Comparison of ENCODE assay signal across 31 cellular contexts in the genomic region with DNA sequence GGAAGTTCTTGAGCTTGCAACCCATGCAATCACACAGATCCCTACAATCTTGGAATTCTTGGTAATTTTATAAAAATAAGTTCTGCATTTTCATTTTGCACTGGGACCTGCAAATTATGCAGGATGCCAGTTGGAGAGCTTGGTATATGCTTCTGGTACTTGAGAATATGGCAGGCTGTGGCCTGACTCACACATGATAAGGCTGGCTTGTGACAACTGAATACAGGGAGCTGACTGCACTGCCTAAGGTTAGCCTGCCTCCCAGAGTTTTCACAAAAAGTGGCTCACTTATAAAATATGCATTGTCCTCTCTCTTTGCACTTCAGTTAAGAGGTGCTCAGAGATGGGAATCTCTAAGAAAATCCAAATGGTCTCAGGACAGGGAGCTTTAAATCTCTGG.
"Had no signal": no experiment of that assay in that cellular context is flagged by ENCODE, and none has a peak within 500 bp of the region (broad histone marks: within the 10 kb centered on the region; RNA-seq: fewer than 3 reads in every experiment).

No MANE protein-coding gene starts in this region.

- H3K9me3 Mint-ChIP-seq: activated B cell treated with CpG ODN at 0.5 μM for 24 hours; activated CD4-positive, alpha-beta T cell treated with anti-CD3 and anti-CD28 coated beads, Interleukin-2, amount 10 ng/mL, durations not matched to agents 24 days and 14 days; activated T-cell treated with anti-CD3 and anti-CD28 coated beads, Interleukin-2, amount 50 U/mL, for 4 hours; T-helper 1 cell treated with Interleukin-12 subunit alpha and Interleukin-12 subunit beta and Interleukin-4 antibody, amounts not matched to agents 30 μg/mL and 1 μg/mL, for 36 hours; T-helper 2 cell treated with Interferon-gamma antibody and Interleukin-4, amounts not matched to agents 5 μg/mL and 100 μg/mL, for 36 hours had no signal

- H3K4me1 Mint-ChIP-seq: activated B cell treated with CpG ODN at 0.5 μM for 24 hours; activated naive CD4-positive, alpha-beta T cell treated with anti-CD3 and anti-CD28 coated beads, Interleukin-2, amount 50 U/mL, for 24 hours had no signal

- ATAC-seq: activated CD8-positive, alpha-beta T cell treated with anti-CD3 and anti-CD28 coated beads for 36 hours; activated naive CD8-positive, alpha-beta T cell treated with anti-CD3 and anti-CD28 coated beads, Interleukin-2, amount 50 U/mL, for 24 hours; activated T-cell treated with anti-CD3 and anti-CD28 coated beads, Interleukin-2, amount 50 U/mL, for 4 hours; body of pancreas had no signal

- DNase-seq: activated B cell treated with CpG ODN at 0.5 μM for 24 hours; activated CD4-positive, alpha-beta memory T cell treated with anti-CD3 and anti-CD28 coated beads for 36 hours; activated CD4-positive, alpha-beta T cell treated with anti-CD3 and anti-CD28 coated beads for 4 hours; activated CD4-positive, alpha-beta T cell treated with anti-CD3 and anti-CD28 coated beads, Interleukin-2, amount 10 ng/mL, durations not matched to agents 24 days and 14 days; activated CD4-positive, alpha-beta T cell treated with anti-CD3 and anti-CD28 coated beads, Interleukin-2, amount 50 U/mL, for 1 hour; activated CD4-positive, alpha-beta T cell treated with anti-CD3 and anti-CD28 coated beads, Interleukin-2, amount 50 U/mL, for 4 hours; activated CD4-positive, CD25-positive, alpha-beta regulatory T cell treated with anti-CD3 and anti-CD28 coated beads, Interleukin-2, amount 50 U/mL, for 72 hours; activated CD8-positive, alpha-beta memory T cell treated with anti-CD3 and anti-CD28 coated beads, Interleukin-2, amount 50 U/mL, for 4 hours; activated CD8-positive, alpha-beta T cell treated with anti-CD3 and anti-CD28 coated beads for 36 hours; activated effector memory CD4-positive, alpha-beta T cell treated with Interleukin-2 at 50 U/mL for 16 hours; activated gamma-delta T cell; activated naive CD4-positive, alpha-beta T cell treated with anti-CD3 and anti-CD28 coated beads, Interleukin-2, amount 10 ng/mL, durations not matched to agents 7 days and 5 days; activated naive CD4-positive, alpha-beta T cell treated with Interleukin-2 at 50 U/mL for 16 hours; activated naive CD8-positive, alpha-beta T cell treated with anti-CD3 and anti-CD28 coated beads, Interleukin-2, amount 10 ng/mL, durations not matched to agents 7 days and 5 days; activated naive CD8-positive, alpha-beta T cell treated with anti-CD3 and anti-CD28 coated beads, Interleukin-2, amount 50 U/mL, for 24 hours; activated T-cell treated with anti-CD3 and anti-CD28 coated beads for 4 hours; activated T-cell treated with anti-CD3 and anti-CD28 coated beads, Interleukin-2, amount 50 U/mL, for 1 hour; activated T-cell treated with anti-CD3 and anti-CD28 coated beads, Interleukin-2, amount 50 U/mL, for 4 hours; aorta; body of pancreas; brain microvascular endothelial cell; central memory CD4-positive, alpha-beta T cell; T-helper 1 cell; T-helper 2 cell; T-helper 9 cell had no signal

- H3K27me3 Mint-ChIP-seq: activated B cell treated with CpG ODN at 0.5 μM for 24 hours; activated CD4-positive, alpha-beta memory T cell treated with anti-CD3 and anti-CD28 coated beads for 36 hours; activated CD4-positive, alpha-beta T cell treated with anti-CD3 and anti-CD28 coated beads, Interleukin-2, amount 10 ng/mL, durations not matched to agents 24 days and 14 days; activated CD8-positive, alpha-beta T cell treated with anti-CD3 and anti-CD28 coated beads for 36 hours; activated naive CD4-positive, alpha-beta T cell treated with anti-CD3 and anti-CD28 coated beads, Interleukin-2, amount 10 ng/mL, durations not matched to agents 7 days and 5 days; activated naive CD4-positive, alpha-beta T cell treated with anti-CD3 and anti-CD28 coated beads, Interleukin-2, amount 50 U/mL, for 24 hours; activated naive CD8-positive, alpha-beta T cell; activated naive CD8-positive, alpha-beta T cell treated with anti-CD3 and anti-CD28 coated beads, Interleukin-2, amount 10 ng/mL, durations not matched to agents 7 days and 5 days; activated naive CD8-positive, alpha-beta T cell treated with anti-CD3 and anti-CD28 coated beads, Interleukin-2, amount 50 U/mL, for 24 hours had no signal

- H3K4me3 Mint-ChIP-seq: activated B cell treated with CpG ODN at 0.5 μM for 24 hours; activated CD4-positive, alpha-beta memory T cell treated with anti-CD3 and anti-CD28 coated beads for 36 hours; activated CD4-positive, alpha-beta T cell treated with anti-CD3 and anti-CD28 coated beads, Interleukin-2, amount 10 ng/mL, durations not matched to agents 24 days and 14 days; activated CD8-positive, alpha-beta T cell treated with anti-CD3 and anti-CD28 coated beads for 36 hours; activated naive CD4-positive, alpha-beta T cell treated with anti-CD3 and anti-CD28 coated beads, Interleukin-2, amount 10 ng/mL, durations not matched to agents 7 days and 5 days; activated naive CD4-positive, alpha-beta T cell treated with anti-CD3 and anti-CD28 coated beads, Interleukin-2, amount 50 U/mL, for 24 hours; activated naive CD8-positive, alpha-beta T cell; activated naive CD8-positive, alpha-beta T cell treated with anti-CD3 and anti-CD28 coated beads, Interleukin-2, amount 10 ng/mL, durations not matched to agents 7 days and 5 days; activated naive CD8-positive, alpha-beta T cell treated with anti-CD3 and anti-CD28 coated beads, Interleukin-2, amount 50 U/mL, for 24 hours; activated T-cell treated with anti-CD3 and anti-CD28 coated beads, Interleukin-2, amount 50 U/mL, for 4 hours; T-helper 1 cell treated with Interleukin-12 subunit alpha and Interleukin-12 subunit beta and Interleukin-4 antibody, amounts not matched to agents 30 μg/mL and 1 μg/mL, for 36 hours; T-helper 2 cell treated with Interferon-gamma antibody and Interleukin-4, amounts not matched to agents 5 μg/mL and 100 μg/mL, for 36 hours had no signal

- H3K36me3 Mint-ChIP-seq: activated CD4-positive, alpha-beta memory T cell treated with anti-CD3 and anti-CD28 coated beads for 36 hours; activated naive CD4-positive, alpha-beta T cell treated with anti-CD3 and anti-CD28 coated beads, Interleukin-2, amount 10 ng/mL, durations not matched to agents 7 days and 5 days; activated naive CD4-positive, alpha-beta T cell treated with anti-CD3 and anti-CD28 coated beads, Interleukin-2, amount 50 U/mL, for 24 hours; activated naive CD8-positive, alpha-beta T cell; activated naive CD8-positive, alpha-beta T cell treated with anti-CD3 and anti-CD28 coated beads, Interleukin-2, amount 10 ng/mL, durations not matched to agents 7 days and 5 days had no signal

- H3K27ac Mint-ChIP-seq: activated B cell treated with CpG ODN at 0.5 μM for 24 hours; activated CD4-positive, alpha-beta memory T cell treated with anti-CD3 and anti-CD28 coated beads for 36 hours; activated CD4-positive, alpha-beta T cell treated with anti-CD3 and anti-CD28 coated beads, Interleukin-2, amount 10 ng/mL, durations not matched to agents 24 days and 14 days; activated CD8-positive, alpha-beta T cell treated with anti-CD3 and anti-CD28 coated beads for 36 hours; activated naive CD4-positive, alpha-beta T cell treated with anti-CD3 and anti-CD28 coated beads, Interleukin-2, amount 10 ng/mL, durations not matched to agents 7 days and 5 days; activated naive CD4-positive, alpha-beta T cell treated with anti-CD3 and anti-CD28 coated beads, Interleukin-2, amount 50 U/mL, for 24 hours; activated naive CD8-positive, alpha-beta T cell; activated naive CD8-positive, alpha-beta T cell treated with anti-CD3 and anti-CD28 coated beads, Interleukin-2, amount 10 ng/mL, durations not matched to agents 7 days and 5 days; activated naive CD8-positive, alpha-beta T cell treated with anti-CD3 and anti-CD28 coated beads, Interleukin-2, amount 50 U/mL, for 24 hours; activated T-helper 2 cell treated with anti-CD3 and anti-CD28 coated beads, Interferon-gamma antibody, Interleukin-2, Interleukin-4, amounts not matched to agents 10 μg/mL and 5 μg/mL and 100 μg/mL, durations not matched to agents 14 hours and 24 hours and 36 hours; T-helper 1 cell treated with Interleukin-12 subunit alpha and Interleukin-12 subunit beta and Interleukin-4 antibody, amounts not matched to agents 30 μg/mL and 1 μg/mL, for 36 hours; T-helper 2 cell treated with Interferon-gamma antibody and Interleukin-4, amounts not matched to agents 5 μg/mL and 100 μg/mL, for 36 hours had no signal

- H3K4me3 ChIP-seq: body of pancreas, breast epithelium had no signal
